In the genomic region with DNA sequence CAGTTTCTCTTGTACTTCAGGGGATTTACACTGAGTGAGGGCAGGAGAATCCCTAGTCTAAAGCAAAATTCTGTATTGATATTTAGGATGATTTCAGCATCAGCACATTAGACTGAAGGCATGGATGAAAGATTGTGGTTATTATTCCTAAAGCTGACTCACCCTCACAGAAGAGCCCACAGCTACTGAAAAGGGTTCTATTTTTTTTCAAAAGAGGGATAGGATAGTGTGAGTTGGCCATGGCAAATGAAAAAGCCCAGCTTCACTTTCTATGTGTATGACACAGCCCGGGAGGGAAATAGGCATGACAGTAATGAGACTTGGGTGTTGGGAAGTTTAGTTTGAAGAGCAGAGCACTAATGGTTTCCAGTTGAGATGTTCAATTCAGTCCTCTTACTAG, we compare ENCODE assay signal across 1 cellular context.
TF ChIP-seq lines count a peak whose summit lies in the region.

No MANE protein-coding gene starts in this region.

TF ChIP-seq in HEK293, 187 proteins besides CTCF, POLR2A, EP300 and RAD21 (continued from another document):
- TF ChIP-seq ZNF449 (tag by site-specific recombination; IDR thresholded peaks at IDR 0.05) (peak; percentile 21; the same call in 1 of the 2 replicates), GLI4 (tag by site-specific recombination; IDR thresholded peaks at IDR 0.05) (no peak), HOXA7 (CRISPR knock-in tag; IDR thresholded peaks at IDR 0.05; ENCODE audit: borderline replicate concordance) (no peak), ZNF223 (tag by site-specific recombination; IDR thresholded peaks at IDR 0.05) (no peak), ZNF830 (tag by site-specific recombination; IDR thresholded peaks at IDR 0.05; ENCODE audit: low read depth) (no peak), GFI1B (tag by site-specific recombination; IDR thresholded peaks at IDR 0.05) (no peak), PRDM10 (tag by site-specific recombination; IDR thresholded peaks at IDR 0.05) (peak; percentile 50; the same call in 1 of the 2 replicates), ZNF521 (tag by site-specific recombination; IDR thresholded peaks at IDR 0.05) (no peak), ZNF558 (tag by site-specific recombination; IDR thresholded peaks at IDR 0.05) (no peak), KLF7 (tag by site-specific recombination; IDR thresholded peaks at IDR 0.05; ENCODE audit: borderline replicate concordance) (no peak), ZFHX2 (tag by site-specific recombination; conservative IDR thresholded peaks at IDR 0.05) (no peak)
- TF ChIP-seq, protein P1, sequence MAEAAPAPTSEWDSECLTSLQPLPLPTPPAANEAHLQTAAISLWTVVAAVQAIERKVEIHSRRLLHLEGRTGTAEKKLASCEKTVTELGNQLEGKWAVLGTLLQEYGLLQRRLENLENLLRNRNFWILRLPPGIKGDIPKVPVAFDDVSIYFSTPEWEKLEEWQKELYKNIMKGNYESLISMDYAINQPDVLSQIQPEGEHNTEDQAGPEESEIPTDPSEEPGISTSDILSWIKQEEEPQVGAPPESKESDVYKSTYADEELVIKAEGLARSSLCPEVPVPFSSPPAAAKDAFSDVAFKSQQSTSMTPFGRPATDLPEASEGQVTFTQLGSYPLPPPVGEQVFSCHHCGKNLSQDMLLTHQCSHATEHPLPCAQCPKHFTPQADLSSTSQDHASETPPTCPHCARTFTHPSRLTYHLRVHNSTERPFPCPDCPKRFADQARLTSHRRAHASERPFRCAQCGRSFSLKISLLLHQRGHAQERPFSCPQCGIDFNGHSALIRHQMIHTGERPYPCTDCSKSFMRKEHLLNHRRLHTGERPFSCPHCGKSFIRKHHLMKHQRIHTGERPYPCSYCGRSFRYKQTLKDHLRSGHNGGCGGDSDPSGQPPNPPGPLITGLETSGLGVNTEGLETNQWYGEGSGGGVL (tag by site-specific recombination; IDR thresholded peaks at IDR 0.05), result no peak
